ENCODE assay signal across 10 cellular contexts in the genomic region with DNA sequence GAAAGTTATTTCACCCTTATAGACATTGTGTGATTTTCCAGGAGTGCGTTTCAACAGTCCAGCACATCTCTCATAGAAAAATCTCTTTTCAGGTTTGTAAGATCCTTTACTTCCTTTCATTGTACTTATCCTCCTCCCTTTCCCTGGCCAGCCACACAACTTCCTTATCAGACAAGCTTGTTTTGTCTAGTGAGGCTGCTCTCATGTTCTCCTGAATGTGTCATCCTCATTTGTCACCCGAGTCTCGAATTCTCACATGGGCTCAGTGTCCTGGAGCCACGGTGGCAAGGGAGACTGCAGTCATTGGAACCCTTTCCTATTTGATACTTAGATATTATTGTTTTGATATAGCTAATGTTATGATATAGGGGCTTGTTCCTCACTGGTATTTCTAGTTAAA. TPM values are rescaled to one million over a fixed set of nuclear protein-coding genes. Genes with fewer than 3 reads are reported as not detected.
DNase-seq lines count a peak whose midpoint lies in the region; ATAC-seq and TF ChIP-seq lines count a peak whose summit lies in the region.
"Had no signal": no experiment of that assay in that cellular context is flagged by ENCODE, and none has a peak within 500 bp of the region (broad histone marks: within the 10 kb centered on the region; RNA-seq: fewer than 3 reads in every experiment).

No MANE protein-coding gene starts in this region.

- no peak overlapping the region for H4K8ac ChIP-seq in trophoblast cell (ENCODE audit: low read depth, low read length)

- no peak overlapping the region for H3K4ac ChIP-seq in trophoblast cell (ENCODE audit: low read depth, low read length)

- H3K4me1 ChIP-seq in GM23248 (ENCODE audit: insufficient read depth): peaks cover 19% of the 10 kb centered on the region
- no peaks in the 10 kb centered on the region for H3K4me1 ChIP-seq in trophoblast cell (ENCODE audit: control insufficient read depth in 1 of 2, insufficient read depth in 2 of 2, low read length in 2 of 2)
- no peaks in the 10 kb centered on the region for H3K4me1 ChIP-seq in lower lobe of right lung
- peaks cover 4% of the 10 kb centered on the region for H3K4me1 ChIP-seq in body of pancreas

- 53 to 68% methylated on average over 4 of the region's 4 CpGs for WGBS in GM23248 (ENCODE audit: low coverage in 1 of 2, low lambda C conversion rate in 2 of 2, missing lambda C conversion rate in 2 of 2), 2 experiments
- WGBS in trophoblast cell (ENCODE audit: extremely low coverage, insufficient coverage, insufficient read length): no CpG with 5 or more reads among the region's 4 CpGs
- WGBS in body of pancreas, 2 donors: 60 to 72% methylated on average over 4 of the region's 4 CpGs

- H3K9me2 ChIP-seq in GM23248 (ENCODE audit: insufficient read depth): no peaks in the 10 kb centered on the region

- no peak overlapping the region for H2BK12ac ChIP-seq in trophoblast cell (ENCODE audit: low read length)

- intact Hi-C loops in lower lobe of right lung (cut with DNase I) (no loop called here), body of pancreas (cut with DNase I) (no loop called here)

- H2BK5ac ChIP-seq in trophoblast cell (ENCODE audit: low read depth, low read length, poor library complexity): no peak overlapping the region

- H4K12ac ChIP-seq in trophoblast cell (ENCODE audit: low read depth, low read length): no peak overlapping the region

- ATAC-seq in SK-N-SH treated with all-trans-retinoic acid at 6 μM for 48 hours (peak; percentile 17), lower lobe of right lung (no peak), body of pancreas (no peak)

- H3K9ac ChIP-seq in GM23248: no peak overlapping the region
- no peak overlapping the region for H3K9ac ChIP-seq in trophoblast cell (ENCODE audit: low read length)

- H3K4me3 ChIP-seq in GM23248 (no peak overlapping the region), trophoblast cell (ENCODE audit: low read depth, low read length) (no peak overlapping the region), lower lobe of right lung (no peak overlapping the region), body of pancreas (no peak overlapping the region)

- TF ChIP-seq POLR2A in body of pancreas (IDR thresholded peaks at IDR 0.05) (no peak), erythroblast (IDR thresholded peaks at IDR 0.05; ENCODE audit: low read length) (no peak)

- no peak overlapping the region for H2AK5ac ChIP-seq in trophoblast cell (ENCODE audit: low read length)

- TF ChIP-seq CTCF in lower lobe of right lung (IDR thresholded peaks at IDR 0.05): no peak
- TF ChIP-seq CTCF in body of pancreas (IDR thresholded peaks at IDR 0.05): no peak

- H3K36me3 ChIP-seq in GM23248 (ENCODE audit: low read depth) (no peaks in the 10 kb centered on the region), trophoblast cell (ENCODE audit: control insufficient read depth in 1 of 2, insufficient read depth in 2 of 2, low read length in 2 of 2) (no peaks in the 10 kb centered on the region), lower lobe of right lung (no peaks in the 10 kb centered on the region), body of pancreas (replicated peaks in 1 of 2; ENCODE audit: insufficient read depth in 1 of 2, low read depth in 2 of 2) (no peaks in the 10 kb centered on the region)

- H3K27ac ChIP-seq in GM23248: no peak overlapping the region
- H3K27ac ChIP-seq in trophoblast cell (ENCODE audit: low read depth, low read length): no peak overlapping the region
- no peak overlapping the region for H3K27ac ChIP-seq in lower lobe of right lung
- no peak overlapping the region for H3K27ac ChIP-seq in body of pancreas

- H4K91ac ChIP-seq in trophoblast cell (ENCODE audit: low read depth, low read length): no peak overlapping the region

- H3K4me2 ChIP-seq in GM23248 (ENCODE audit: unreplicated experiment) (no peak overlapping the region), trophoblast cell (ENCODE audit: low read length) (no peak overlapping the region)

- H3K27me3 ChIP-seq in GM23248 (replicated peaks; ENCODE audit: insufficient read depth) (no peaks in the 10 kb centered on the region), trophoblast cell (ENCODE audit: insufficient read depth, low read length) (no peaks in the 10 kb centered on the region), lower lobe of right lung (ENCODE audit: low read depth) (no peaks in the 10 kb centered on the region), body of pancreas (no peaks in the 10 kb centered on the region)

- no peaks in the 10 kb centered on the region for H3K9me3 ChIP-seq in GM23248 (ENCODE audit: low read depth)
- H3K9me3 ChIP-seq in trophoblast cell (ENCODE audit: insufficient read depth, low read depth, low read length): no peaks in the 10 kb centered on the region
- H3K9me3 ChIP-seq in lower lobe of right lung: no peaks in the 10 kb centered on the region
- no peaks in the 10 kb centered on the region for H3K9me3 ChIP-seq in body of pancreas

- no peak overlapping the region for H2BK120ac ChIP-seq in trophoblast cell (ENCODE audit: insufficient read depth, low read length, poor library complexity)

- H4K20me1 ChIP-seq in GM23248 (ENCODE audit: insufficient read depth): no peaks in the 10 kb centered on the region

- H2AFZ ChIP-seq in GM23248: 0 out of 2 replicates have a peak overlapping the region, but pooled peaks have one; percentile 5
- no peak overlapping the region for H2AFZ ChIP-seq in trophoblast cell (ENCODE audit: insufficient read depth, low read length, poor library complexity)

- H3K23ac ChIP-seq in trophoblast cell (ENCODE audit: low read length): no peak overlapping the region

- H3K18ac ChIP-seq in trophoblast cell (ENCODE audit: low read length): no peak overlapping the region

- 0 out of 2 replicates have a peak, but pooled peaks cover 2% of the 10 kb centered on the region for H3F3A ChIP-seq in GM23248 (ENCODE audit: insufficient read depth)

- H3K14ac ChIP-seq in trophoblast cell (ENCODE audit: low read length): no peak overlapping the region

- DNase-seq in GM23248 (peak; percentile 41), glomerular visceral epithelial cell (ENCODE audit: extremely low spot score) (peak; percentile 22), trophoblast cell (peak; percentile 8 to 20), lower lobe of right lung (no peak), body of pancreas (no peak), erythroblast (lab: John Stamatoyannopoulos, UW) (no peak)
- DNase-seq in activated naive CD4-positive, alpha-beta T cell (lab: John Stamatoyannopoulos, UW): no peak
- DNase-seq: activated CD4-positive, alpha-beta memory T cell treated with anti-CD3 and anti-CD28 coated beads for 36 hours; SHP77 treated with DMSO at 0.1 percent for 48 hours had no signal

- in situ Hi-C loops in GM23248 (cut with MboI): no loop called here

- no peaks in the 10 kb centered on the region for H3K79me1 ChIP-seq in trophoblast cell (ENCODE audit: low read length)

- H3K79me2 ChIP-seq in GM23248 (ENCODE audit: insufficient read depth) (no peaks in the 10 kb centered on the region), trophoblast cell (ENCODE audit: control insufficient read depth, insufficient read depth, low read length, poor library complexity) (no peaks in the 10 kb centered on the region)

TF ChIP-seq in SK-N-SH treated with all-trans-retinoic acid at 6 μM for 48 hours, 23 proteins besides CTCF, POLR2A, EP300 and RAD21 (continues in another document):
- no peak for TF ChIP-seq TCF4 (CRISPR knock-in tag; IDR thresholded peaks at IDR 0.05; ENCODE audit: borderline replicate concordance)
- TF ChIP-seq ISL1 (CRISPR knock-in tag; IDR thresholded peaks at IDR 0.05): no peak
- no peak for TF ChIP-seq BACH2 (CRISPR knock-in tag; IDR thresholded peaks at IDR 0.05; ENCODE audit: borderline replicate concordance)
- TF ChIP-seq, protein P1, sequence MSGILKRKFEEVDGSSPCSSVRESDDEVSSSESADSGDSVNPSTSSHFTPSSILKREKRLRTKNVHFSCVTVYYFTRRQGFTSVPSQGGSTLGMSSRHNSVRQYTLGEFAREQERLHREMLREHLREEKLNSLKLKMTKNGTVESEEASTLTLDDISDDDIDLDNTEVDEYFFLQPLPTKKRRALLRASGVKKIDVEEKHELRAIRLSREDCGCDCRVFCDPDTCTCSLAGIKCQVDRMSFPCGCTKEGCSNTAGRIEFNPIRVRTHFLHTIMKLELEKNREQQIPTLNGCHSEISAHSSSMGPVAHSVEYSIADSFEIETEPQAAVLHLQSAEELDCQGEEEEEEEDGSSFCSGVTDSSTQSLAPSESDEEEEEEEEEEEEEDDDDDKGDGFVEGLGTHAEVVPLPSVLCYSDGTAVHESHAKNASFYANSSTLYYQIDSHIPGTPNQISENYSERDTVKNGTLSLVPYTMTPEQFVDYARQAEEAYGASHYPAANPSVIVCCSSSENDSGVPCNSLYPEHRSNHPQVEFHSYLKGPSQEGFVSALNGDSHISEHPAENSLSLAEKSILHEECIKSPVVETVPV (CRISPR knock-in tag; IDR thresholded peaks at IDR 0.05): no peak
- TF ChIP-seq ZNF8 (CRISPR knock-in tag; IDR thresholded peaks at IDR 0.05): no peak
- no peak for TF ChIP-seq OSR1 (CRISPR knock-in tag; IDR thresholded peaks at IDR 0.05)
- no peak for TF ChIP-seq TOX (CRISPR knock-in tag; IDR thresholded peaks at IDR 0.05; ENCODE audit: borderline replicate concordance)
- TF ChIP-seq PATZ1 (CRISPR knock-in tag; IDR thresholded peaks at IDR 0.05; ENCODE audit: borderline replicate concordance): no peak

RNA-seq across cellular contexts. Expression of gene SYNPO2, which starts 16.9 kb away (rescaled TPM):
- total RNA-seq in GM23248 (2014; rRNA removed; shearing (Covaris generic)): 4.3 and 5.0 TPM in 2 replicates
- polyA plus RNA-seq in GM23248 (2016; fragmentation: Nextera tagmentation; extraction: Ambion mirVana): 3.1 and 3.2 TPM in 2 replicates
- 6.8 and 7.7 TPM in 2 replicates for polyA plus RNA-seq in trophoblast cell (2013)
- 26.2 TPM for total RNA-seq in lower lobe of right lung
- total RNA-seq in body of pancreas: 10 to 100 TPM in 1 of 2 donors, 1 to 10 TPM in 1; 7.6 to 19.5 TPM

Comparison
In these comparisons a context has a peak if more than half of its experiments do, and no peak if none do; other contexts are left out.
1. DNase-seq: peak in GM23248 (single experiment), glomerular visceral epithelial cell (single experiment) and trophoblast cell (2 of 2); none in lower lobe of right lung (single experiment), activated naive CD4-positive, alpha-beta T cell (0 of 4), body of pancreas (0 of 4) and erythroblast (0 of 2).